13 cellular contexts compared by ENCODE assay signal in the genomic region with DNA sequence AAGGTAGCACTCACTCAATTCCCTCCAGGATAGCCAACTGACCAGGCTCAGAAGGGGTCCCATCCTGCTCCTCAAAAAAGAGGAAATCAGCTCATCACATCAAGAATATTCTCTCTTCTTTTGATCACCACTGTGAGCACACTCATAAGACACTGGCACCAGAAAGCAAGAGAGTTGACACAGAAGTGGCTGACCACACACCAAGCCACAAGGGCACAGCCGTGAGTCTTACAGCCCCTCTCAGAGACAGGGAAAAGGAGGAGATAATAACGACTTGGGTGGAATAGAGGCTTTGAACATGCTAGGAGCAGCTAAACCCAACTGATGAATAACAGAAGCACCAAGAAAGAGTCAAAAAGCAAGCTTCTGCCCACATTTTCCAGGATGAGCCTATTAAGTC.
"Had no signal": no experiment of that assay in that cellular context is flagged by ENCODE, and none has a peak within 500 bp of the region (broad histone marks: within the 10 kb centered on the region; RNA-seq: fewer than 3 reads in every experiment).

No MANE protein-coding gene starts in this region.

- H3K36me3 Mint-ChIP-seq: brain had no signal

- H3K27me3 Mint-ChIP-seq: central memory CD8-positive, alpha-beta T cell had no signal

- DNase-seq: activated CD4-positive, alpha-beta T cell treated with anti-CD3 and anti-CD28 coated beads for 1 hour; activated CD8-positive, alpha-beta memory T cell treated with anti-CD3 and anti-CD28 coated beads for 24 hours; activated naive CD4-positive, alpha-beta T cell treated with anti-CD3 and anti-CD28 coated beads for 36 hours; amygdala; hypothalamus; spleen; stimulated activated CD4-positive, alpha-beta T cell treated with anti-CD3 and anti-CD28 coated beads, Interleukin-4, amount 100 ng/mL, for 1 hour; substantia nigra had no signal

- H3K4me3 ChIP-seq: SJSA1, spleen had no signal

- H3K4me3 Mint-ChIP-seq: activated naive CD4-positive, alpha-beta T cell treated with anti-CD3 and anti-CD28 coated beads for 36 hours; brain; central memory CD8-positive, alpha-beta T cell; neural crest cell had no signal

- H3K4me1 Mint-ChIP-seq: brain, neural crest cell had no signal

- H3K27ac ChIP-seq: SJSA1, spleen had no signal

- ATAC-seq: sciatic nerve had no signal

- H3K4me1 ChIP-seq: SJSA1 had no signal

- H3K27me3 ChIP-seq: SJSA1, spleen had no signal

- H3K9me3 Mint-ChIP-seq: activated naive CD4-positive, alpha-beta T cell treated with anti-CD3 and anti-CD28 coated beads for 36 hours; central memory CD8-positive, alpha-beta T cell had no signal

- H3K9me3 ChIP-seq: SJSA1, spleen had no signal

- H3K27ac Mint-ChIP-seq: activated naive CD4-positive, alpha-beta T cell treated with anti-CD3 and anti-CD28 coated beads for 36 hours; brain had no signal

- H3K36me3 ChIP-seq: SJSA1, spleen had no signal
